In genomic region chr14:29168149-29168548, GRCh38 we compare ENCODE assay signal across 18 cellular contexts.
"Had no signal": no experiment of that assay in that cellular context is flagged by ENCODE, and none has a peak within 500 bp of the region (broad histone marks: within the 10 kb centered on the region; RNA-seq: fewer than 3 reads in every experiment).

No MANE protein-coding gene starts in this region.

- H3K36me3 ChIP-seq: brain microvascular endothelial cell, sigmoid colon, tibial artery, vagina had no signal

- H3K27me3 ChIP-seq: brain microvascular endothelial cell, sigmoid colon, tibial artery, vagina had no signal

- H3K4me3 ChIP-seq: sigmoid colon, tibial artery, vagina had no signal

- DNase-seq: activated CD4-positive, alpha-beta T cell treated with anti-CD3 and anti-CD28 coated beads, Interleukin-2, amount 10 ng/mL, durations not matched to agents 24 days and 14 days; activated CD4-positive, CD25-positive, alpha-beta regulatory T cell; activated CD8-positive, alpha-beta T cell treated with anti-CD3 and anti-CD28 coated beads, Interleukin-2, amount 10 ng/mL, durations not matched to agents 7 days and 5 days; activated naive CD4-positive, alpha-beta T cell treated with anti-CD3 and anti-CD28 coated beads for 36 hours; activated T-cell treated with anti-CD3 and anti-CD28 coated beads, Interleukin-2, amount 50 U/mL, for 24 hours; brain microvascular endothelial cell; central memory CD4-positive, alpha-beta T cell; foreskin melanocyte; glutamatergic neuron; hypothalamus; midbrain; nucleus accumbens; sigmoid colon; stimulated activated naive CD4-positive, alpha-beta T cell treated with Interleukin-2 at 50 U/mL for 16 hours; T-helper 9 cell; tibial artery had no signal

- H3K9me3 ChIP-seq: sigmoid colon, tibial artery, vagina had no signal

- ATAC-seq: activated CD8-positive, alpha-beta T cell treated with anti-CD3 and anti-CD28 coated beads, Interleukin-2, amount 10 ng/mL, durations not matched to agents 7 days and 5 days; left lobe of liver had no signal

- H3K27ac ChIP-seq: brain microvascular endothelial cell, sigmoid colon, tibial artery, vagina had no signal

- H3K4me1 ChIP-seq: sigmoid colon, tibial artery, vagina had no signal
